In the genomic region with DNA sequence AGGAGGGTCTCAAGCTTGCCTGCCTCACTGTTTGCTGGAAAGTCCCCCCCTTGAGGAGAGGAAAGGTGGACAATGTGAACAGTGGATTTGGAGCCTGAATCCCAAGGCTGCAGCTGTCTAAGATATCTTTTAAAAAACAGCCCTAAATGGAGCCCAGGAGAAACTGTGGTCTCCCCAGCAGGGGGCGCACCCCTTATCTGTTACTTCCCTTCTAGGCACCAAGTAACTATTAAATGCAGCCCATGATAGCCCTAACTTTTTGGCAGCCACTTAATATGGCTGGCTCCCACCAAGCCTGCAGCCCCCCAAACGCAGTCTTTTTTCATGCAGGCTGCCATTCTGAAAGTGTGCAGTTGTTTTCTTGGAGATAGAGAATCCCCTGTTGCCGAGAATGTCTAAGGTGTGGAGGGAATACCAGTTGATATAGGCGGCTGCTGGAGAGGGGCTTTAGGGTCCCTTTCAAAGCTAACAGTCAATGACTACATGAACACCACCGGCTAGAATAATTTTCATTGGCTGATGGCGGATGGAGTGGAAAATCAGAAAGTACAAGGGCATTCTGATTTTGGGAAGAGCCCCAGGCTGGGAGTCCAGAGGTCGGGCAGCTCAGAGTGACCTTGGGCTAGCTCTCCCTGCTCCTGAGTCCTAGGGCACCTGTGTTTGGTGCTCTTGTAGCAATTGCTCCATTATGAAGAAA, we compare ENCODE assay signal across 9 cellular contexts. TPM values are rescaled to one million over a fixed set of nuclear protein-coding genes. Genes with fewer than 3 reads are reported as not detected.
DNase-seq lines count a peak whose midpoint lies in the region; ATAC-seq and TF ChIP-seq lines count a peak whose summit lies in the region.
"Had no signal": no experiment of that assay in that cellular context is flagged by ENCODE, and none has a peak within 500 bp of the region (broad histone marks: within the 10 kb centered on the region; RNA-seq: fewer than 3 reads in every experiment).

No MANE protein-coding gene starts in this region.

- TF ChIP-seq CTCF in mesothelial cell of epicardium (IDR thresholded peaks at IDR 0.05; ENCODE audit: unreplicated experiment) = peak; percentile 59

- CTCF ChIA-PET in HEK293T (lab: Yijun Ruan, JAX) = interaction anchor here (0.6 to 1.5 kb wide), 12 partner anchors 11 to 1741 kb away, joined by 3 to 7 read pairs (median 3); no protein-coding TSS in a partner anchor

- no peak for TF ChIP-seq EP300 in Ishikawa (IDR thresholded peaks at IDR 0.05; ENCODE audit: borderline replicate concordance)

- peak; percentile 29; the same call in 1 of the 2 replicates for TF ChIP-seq RAD21 in Ishikawa (IDR thresholded peaks at IDR 0.05; ENCODE audit: low read depth)

- peaks cover 87% of the 10 kb centered on the region for H3K27me3 Mint-ChIP-seq in mesothelial cell of epicardium (ENCODE audit: low read depth)

- no peak overlapping the region for H3K4me3 Mint-ChIP-seq in mesothelial cell of epicardium
- H3K4me3 Mint-ChIP-seq: stimulated activated naive CD8-positive, alpha-beta T cell treated with anti-CD3 and anti-CD28 coated beads, Interleukin-15, Interleukin-2, amounts not matched to agents 100 ng/mL and 50 ng/mL, for 24 hours had no signal

- no peaks in the 10 kb centered on the region for H3K36me3 Mint-ChIP-seq in mesothelial cell of epicardium

- H3K4me1 Mint-ChIP-seq in mesothelial cell of epicardium = no peaks in the 10 kb centered on the region

- POLR2A ChIA-PET in HEK293T (lab: Yijun Ruan, JAX) = interaction anchor here (1.6 kb wide), 1 partner anchor 80 kb away, joined by 6 read pairs; a partner anchor contains a TSS

- DNase-seq in NCI-H510A treated with DMSO at 0.1 percent for 48 hours (lab: John Stamatoyannopoulos, UW) (peak; percentile 1), NCI-H510A (lab: John Stamatoyannopoulos, UW) (no peak), amniotic epithelial cell (ENCODE audit: low read depth) (peak; percentile 17), mesothelial cell of epicardium (ENCODE audit: low spot score in 2 of 2, unreplicated experiment in 2 of 2) (no peak), HEK293T (ENCODE audit: extremely low spot score) (no peak), HuH-7.5 (ENCODE audit: low spot score) (no peak)

- H3K27ac Mint-ChIP-seq in mesothelial cell of epicardium = no peak overlapping the region
- H3K27ac Mint-ChIP-seq: stimulated activated naive CD8-positive, alpha-beta T cell treated with anti-CD3 and anti-CD28 coated beads, Interleukin-15, Interleukin-2, amounts not matched to agents 100 ng/mL and 50 ng/mL, for 24 hours had no signal

- no peaks in the 10 kb centered on the region for H3K9me3 Mint-ChIP-seq in mesothelial cell of epicardium
- H3K9me3 Mint-ChIP-seq: stimulated activated naive CD8-positive, alpha-beta T cell treated with anti-CD3 and anti-CD28 coated beads, Interleukin-15, Interleukin-2, amounts not matched to agents 100 ng/mL and 50 ng/mL, for 24 hours had no signal

- no peak for ATAC-seq in GM18502 (IDR thresholded peaks at IDR 0.05; ENCODE audit: poor library complexity, unreplicated experiment)

TF ChIP-seq in Ishikawa, 13 proteins besides CTCF, POLR2A, EP300 and RAD21 (continues in another document):
- TF ChIP-seq TAF1 (IDR thresholded peaks at IDR 0.05; ENCODE audit: low read depth) (no peak), TCF12 (IDR thresholded peaks at IDR 0.05; ENCODE audit: low read depth) (no peak), YY1 (IDR thresholded peaks at IDR 0.05; ENCODE audit: low read depth) (no peak), ZBTB7A (IDR thresholded peaks at IDR 0.05; ENCODE audit: low read depth) (no peak), CEBPB (IDR thresholded peaks at IDR 0.05) (no peak), FOXM1 (IDR thresholded peaks at IDR 0.05; ENCODE audit: borderline replicate concordance, low read depth) (no peak), CREB1 (IDR thresholded peaks at IDR 0.05; ENCODE audit: low read depth) (no peak), TEAD4 (IDR thresholded peaks at IDR 0.05) (no peak)
- TF ChIP-seq, protein P1, sequence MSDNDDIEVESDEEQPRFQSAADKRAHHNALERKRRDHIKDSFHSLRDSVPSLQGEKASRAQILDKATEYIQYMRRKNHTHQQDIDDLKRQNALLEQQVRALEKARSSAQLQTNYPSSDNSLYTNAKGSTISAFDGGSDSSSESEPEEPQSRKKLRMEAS (IDR thresholded peaks at IDR 0.05) = no peak
- TF ChIP-seq, protein P2, sequence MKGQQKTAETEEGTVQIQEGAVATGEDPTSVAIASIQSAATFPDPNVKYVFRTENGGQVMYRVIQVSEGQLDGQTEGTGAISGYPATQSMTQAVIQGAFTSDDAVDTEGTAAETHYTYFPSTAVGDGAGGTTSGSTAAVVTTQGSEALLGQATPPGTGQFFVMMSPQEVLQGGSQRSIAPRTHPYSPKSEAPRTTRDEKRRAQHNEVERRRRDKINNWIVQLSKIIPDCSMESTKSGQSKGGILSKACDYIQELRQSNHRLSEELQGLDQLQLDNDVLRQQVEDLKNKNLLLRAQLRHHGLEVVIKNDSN (IDR thresholded peaks at IDR 0.05) = no peak
- TF ChIP-seq, protein P3, sequence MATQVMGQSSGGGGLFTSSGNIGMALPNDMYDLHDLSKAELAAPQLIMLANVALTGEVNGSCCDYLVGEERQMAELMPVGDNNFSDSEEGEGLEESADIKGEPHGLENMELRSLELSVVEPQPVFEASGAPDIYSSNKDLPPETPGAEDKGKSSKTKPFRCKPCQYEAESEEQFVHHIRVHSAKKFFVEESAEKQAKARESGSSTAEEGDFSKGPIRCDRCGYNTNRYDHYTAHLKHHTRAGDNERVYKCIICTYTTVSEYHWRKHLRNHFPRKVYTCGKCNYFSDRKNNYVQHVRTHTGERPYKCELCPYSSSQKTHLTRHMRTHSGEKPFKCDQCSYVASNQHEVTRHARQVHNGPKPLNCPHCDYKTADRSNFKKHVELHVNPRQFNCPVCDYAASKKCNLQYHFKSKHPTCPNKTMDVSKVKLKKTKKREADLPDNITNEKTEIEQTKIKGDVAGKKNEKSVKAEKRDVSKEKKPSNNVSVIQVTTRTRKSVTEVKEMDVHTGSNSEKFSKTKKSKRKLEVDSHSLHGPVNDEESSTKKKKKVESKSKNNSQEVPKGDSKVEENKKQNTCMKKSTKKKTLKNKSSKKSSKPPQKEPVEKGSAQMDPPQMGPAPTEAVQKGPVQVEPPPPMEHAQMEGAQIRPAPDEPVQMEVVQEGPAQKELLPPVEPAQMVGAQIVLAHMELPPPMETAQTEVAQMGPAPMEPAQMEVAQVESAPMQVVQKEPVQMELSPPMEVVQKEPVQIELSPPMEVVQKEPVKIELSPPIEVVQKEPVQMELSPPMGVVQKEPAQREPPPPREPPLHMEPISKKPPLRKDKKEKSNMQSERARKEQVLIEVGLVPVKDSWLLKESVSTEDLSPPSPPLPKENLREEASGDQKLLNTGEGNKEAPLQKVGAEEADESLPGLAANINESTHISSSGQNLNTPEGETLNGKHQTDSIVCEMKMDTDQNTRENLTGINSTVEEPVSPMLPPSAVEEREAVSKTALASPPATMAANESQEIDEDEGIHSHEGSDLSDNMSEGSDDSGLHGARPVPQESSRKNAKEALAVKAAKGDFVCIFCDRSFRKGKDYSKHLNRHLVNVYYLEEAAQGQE (IDR thresholded peaks at IDR 0.05; ENCODE audit: low read depth) = no peak

TF ChIP-seq in HEK293T, 16 proteins besides CTCF, POLR2A, EP300 and RAD21:
- TF ChIP-seq L3MBTL2 (conservative IDR thresholded peaks at IDR 0.05) (no peak), LEF1 (IDR thresholded peaks at IDR 0.05; ENCODE audit: borderline replicate concordance) (no peak), TARDBP (IDR thresholded peaks at IDR 0.05) (no peak), ARNT (IDR thresholded peaks at IDR 0.05) (no peak), BHLHE40 (IDR thresholded peaks at IDR 0.05; ENCODE audit: borderline replicate concordance) (no peak), ELF4 (IDR thresholded peaks at IDR 0.05) (no peak), FOXK2 (IDR thresholded peaks at IDR 0.05) (no peak), FOXM1 (IDR thresholded peaks at IDR 0.05; ENCODE audit: borderline replicate concordance) (no peak), NFRKB (IDR thresholded peaks at IDR 0.05) (no peak), HDGF (IDR thresholded peaks at IDR 0.05; ENCODE audit: borderline replicate concordance) (no peak), SP1 (IDR thresholded peaks at IDR 0.05) (no peak), SUZ12 (IDR thresholded peaks at IDR 0.05) (no peak), ZNF384 (IDR thresholded peaks at IDR 0.05) (no peak), FOXA1 (IDR thresholded peaks at IDR 0.05) (no peak), CTBP1 (IDR thresholded peaks at IDR 0.05; ENCODE audit: borderline replicate concordance) (no peak)
- TF ChIP-seq, protein P4, sequence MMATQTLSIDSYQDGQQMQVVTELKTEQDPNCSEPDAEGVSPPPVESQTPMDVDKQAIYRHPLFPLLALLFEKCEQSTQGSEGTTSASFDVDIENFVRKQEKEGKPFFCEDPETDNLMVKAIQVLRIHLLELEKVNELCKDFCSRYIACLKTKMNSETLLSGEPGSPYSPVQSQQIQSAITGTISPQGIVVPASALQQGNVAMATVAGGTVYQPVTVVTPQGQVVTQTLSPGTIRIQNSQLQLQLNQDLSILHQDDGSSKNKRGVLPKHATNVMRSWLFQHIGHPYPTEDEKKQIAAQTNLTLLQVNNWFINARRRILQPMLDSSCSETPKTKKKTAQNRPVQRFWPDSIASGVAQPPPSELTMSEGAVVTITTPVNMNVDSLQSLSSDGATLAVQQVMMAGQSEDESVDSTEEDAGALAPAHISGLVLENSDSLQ (IDR thresholded peaks at IDR 0.05) = no peak

RNA-seq across cellular contexts. Expression of a gene that starts 1.3 kb away (rescaled TPM):
- 0.16 to 0.58 TPM in 2 of 3 replicates, not detected in the other for total RNA-seq in mesothelial cell of epicardium

Comparison
In these comparisons a context has a peak if more than half of its experiments do, and no peak if none do; other contexts are left out.
1. DNase-seq: peak in NCI-H510A treated with DMSO at 0.1 percent for 48 hours (single experiment) and amniotic epithelial cell (single experiment); none in NCI-H510A (single experiment), mesothelial cell of epicardium (0 of 2), HEK293T (single experiment) and HuH-7.5 (single experiment).